ENCODE assay signal across 42 cellular contexts in the genomic region with DNA sequence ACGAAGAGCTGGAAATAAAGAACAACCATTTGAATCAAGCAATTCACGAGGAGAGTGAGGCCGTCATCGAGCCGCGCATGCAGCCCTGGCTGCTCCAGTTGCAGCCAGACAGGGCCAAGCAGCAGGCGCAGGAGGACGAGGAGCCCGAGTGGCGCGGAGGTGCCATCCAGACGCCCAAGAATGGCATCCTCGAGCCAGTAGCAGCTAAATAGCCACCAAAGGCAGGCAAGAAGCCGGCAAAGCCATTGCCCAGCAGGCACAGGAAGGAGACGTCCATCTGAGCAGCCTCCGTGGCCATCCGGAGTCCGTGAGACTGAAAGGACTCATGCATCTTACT. TPM values are rescaled to one million over a fixed set of nuclear protein-coding genes. Genes with fewer than 3 reads are reported as not detected.
"Had no signal": no experiment of that assay in that cellular context is flagged by ENCODE, and none has a peak within 500 bp of the region (broad histone marks: within the 10 kb centered on the region; RNA-seq: fewer than 3 reads in every experiment).

No MANE protein-coding gene starts in this region.

- H3K36me3 ChIP-seq: adrenal gland had no signal

- H3K4me2 ChIP-seq: PC-9 had no signal

- H3K4me3 Mint-ChIP-seq: activated B cell treated with CpG ODN at 0.5 μM for 24 hours; activated CD4-positive, alpha-beta memory T cell treated with anti-CD3 and anti-CD28 coated beads for 36 hours; activated naive CD4-positive, alpha-beta T cell treated with anti-CD3 and anti-CD28 coated beads for 36 hours; activated T-cell treated with anti-CD3 and anti-CD28 coated beads, Interleukin-2, amount 50 U/mL, for 4 hours; activated T-helper 1 cell treated with anti-CD3 and anti-CD28 coated beads, Interleukin-12 subunit alpha, Interleukin-12 subunit beta, Interleukin-2, Interleukin-4 antibody, amounts not matched to agents 30 ng/mL and 10 ng/mL and 1 ng/mL, durations not matched to agents 14 hours and 24 hours and 36 hours; brain had no signal

- H3K4me1 ChIP-seq: adrenal gland had no signal

- H3K36me3 Mint-ChIP-seq: activated CD4-positive, alpha-beta memory T cell treated with anti-CD3 and anti-CD28 coated beads for 36 hours; activated naive CD4-positive, alpha-beta T cell treated with anti-CD3 and anti-CD28 coated beads, Interleukin-2, amount 50 U/mL, for 72 hours; brain had no signal

- H3K27ac Mint-ChIP-seq: activated B cell treated with CpG ODN at 0.5 μM for 24 hours; activated CD4-positive, alpha-beta memory T cell treated with anti-CD3 and anti-CD28 coated beads for 36 hours; activated naive CD4-positive, alpha-beta T cell treated with anti-CD3 and anti-CD28 coated beads for 36 hours; activated naive CD4-positive, alpha-beta T cell treated with anti-CD3 and anti-CD28 coated beads, Interleukin-2, amount 50 U/mL, for 72 hours; activated T-helper 1 cell treated with anti-CD3 and anti-CD28 coated beads, Interleukin-12 subunit alpha, Interleukin-12 subunit beta, Interleukin-2, Interleukin-4 antibody, amounts not matched to agents 30 ng/mL and 10 ng/mL and 1 ng/mL, durations not matched to agents 14 hours and 24 hours and 36 hours; brain had no signal

- H3K27ac ChIP-seq: adrenal gland, PC-9, RWPE1, VCaP had no signal

- H3K4me3 ChIP-seq: adrenal gland, PC-9 had no signal

- ATAC-seq: activated naive CD4-positive, alpha-beta T cell treated with anti-CD3 and anti-CD28 coated beads, Interleukin-2, amount 50 U/mL, for 72 hours; activated T-cell treated with anti-CD3 and anti-CD28 coated beads, Interleukin-2, amount 50 U/mL, for 4 hours; Right ventricle myocardium inferior had no signal

- H2AFZ ChIP-seq: PC-9 had no signal

- DNase-seq: activated B cell treated with CpG ODN at 0.5 μM for 24 hours; activated CD4-positive, alpha-beta memory T cell treated with anti-CD3 and anti-CD28 coated beads for 36 hours; activated CD4-positive, alpha-beta T cell treated with anti-CD3 and anti-CD28 coated beads for 4 hours; activated CD4-positive, alpha-beta T cell treated with anti-CD3 and anti-CD28 coated beads, Interleukin-2, amount 50 U/mL, for 1 hour; activated CD4-positive, CD25-positive, alpha-beta regulatory T cell treated with anti-CD3 and anti-CD28 coated beads, Interleukin-2, amount 50 U/mL, for 72 hours; activated CD8-positive, alpha-beta memory T cell treated with anti-CD3 and anti-CD28 coated beads, Interleukin-2, amount 50 U/mL, for 4 hours; activated gamma-delta T cell treated with Interleukin-2 at 50 U/mL for 16 hours; activated naive CD4-positive, alpha-beta T cell treated with anti-CD3 and anti-CD28 coated beads for 36 hours; activated T-cell treated with anti-CD3 and anti-CD28 coated beads for 4 hours; activated T-cell treated with anti-CD3 and anti-CD28 coated beads, Interleukin-2, amount 50 U/mL, for 4 hours; adrenal gland; caudate nucleus; cerebellar nuclear complex; NCI-H1092 treated with DMSO at 0.1 percent for 48 hours; NCI-H1417; NCI-H146; NCI-H187; NCI-H2029 treated with DMSO at 0.1 percent for 48 hours; NCI-H2107; NCI-H2171 treated with DMSO at 0.1 percent for 48 hours; NCI-H2227 treated with DMSO at 0.1 percent for 48 hours; NCI-H446; NCI-H510A treated with DMSO at 0.1 percent for 48 hours; NCI-H526 treated with DMSO at 0.1 percent for 48 hours; NCI-H774; NK-92 treated with Interleukin-12 subunit alpha and Interleukin-12 subunit beta, amount 100 ng/mL, for 24 hours; PC-9; SIG-M5; SW 1271; T-helper 1 cell; T-helper 2 cell; T-helper 9 cell had no signal

- H3K9me3 Mint-ChIP-seq: activated T-helper 1 cell treated with anti-CD3 and anti-CD28 coated beads, Interleukin-12 subunit alpha, Interleukin-12 subunit beta, Interleukin-2, Interleukin-4 antibody, amounts not matched to agents 30 ng/mL and 10 ng/mL and 1 ng/mL, durations not matched to agents 14 hours and 24 hours and 36 hours had no signal

- H3K27me3 ChIP-seq: adrenal gland had no signal

RNA-seq across cellular contexts. Expression of a gene that starts 8.9 kb away (rescaled TPM):
- total RNA-seq: PC-9 had no signal

RNA-seq across cellular contexts. Expression of a gene that starts 43.9 kb away (rescaled TPM):
- total RNA-seq: activated B cell treated with CpG ODN at 0.5 μM for 24 hours; activated CD4-positive, alpha-beta memory T cell treated with anti-CD3 and anti-CD28 coated beads for 36 hours; activated naive CD4-positive, alpha-beta T cell treated with anti-CD3 and anti-CD28 coated beads for 36 hours; activated naive CD4-positive, alpha-beta T cell treated with anti-CD3 and anti-CD28 coated beads, Interleukin-2, amount 50 U/mL, for 72 hours; activated T-cell treated with anti-CD3 and anti-CD28 coated beads, Interleukin-2, amount 50 U/mL, for 4 hours; activated T-helper 1 cell treated with anti-CD3 and anti-CD28 coated beads, Interleukin-12 subunit alpha, Interleukin-12 subunit beta, Interleukin-2, Interleukin-4 antibody, amounts not matched to agents 30 ng/mL and 10 ng/mL and 1 ng/mL, durations not matched to agents 14 hours and 24 hours and 36 hours; adrenal gland; bronchial epithelial cell; M059J; OCI-LY7; PC-9; Right ventricle myocardium inferior; SK-MEL-5 had no signal
- polyA plus RNA-seq: adrenal gland had no signal
